Comparison of ENCODE assay signal across 36 cellular contexts in genomic region chr1:109338091-109338490, GRCh38. TPM values are rescaled to one million over a fixed set of nuclear protein-coding genes. Genes with fewer than 3 reads are reported as not detected.
"Had no signal": no experiment of that assay in that cellular context is flagged by ENCODE, and none has a peak within 500 bp of the region (broad histone marks: within the 10 kb centered on the region; RNA-seq: fewer than 3 reads in every experiment).

No MANE protein-coding gene starts in this region.

- H3K27ac ChIP-seq: adrenal gland, body of pancreas, coronary artery, foreskin keratinocyte, WERI-Rb-1 had no signal

- H3K36me3 Mint-ChIP-seq: activated CD4-positive, alpha-beta memory T cell treated with anti-CD3 and anti-CD28 coated beads for 36 hours; activated naive CD4-positive, alpha-beta T cell treated with anti-CD3 and anti-CD28 coated beads, Interleukin-2, amount 50 U/mL, for 24 hours had no signal

- H3K4me1 Mint-ChIP-seq: activated B cell treated with CpG ODN at 0.5 μM for 24 hours; activated CD4-positive, alpha-beta T cell treated with anti-CD3 and anti-CD28 coated beads for 36 hours; activated CD4-positive, alpha-beta T cell treated with anti-CD3 and anti-CD28 coated beads, Interleukin-2, amount 10 ng/mL, durations not matched to agents 24 days and 14 days; activated CD8-positive, alpha-beta memory T cell treated with anti-CD3 and anti-CD28 coated beads, Interleukin-2, amount 10 ng/mL, durations not matched to agents 7 days and 5 days; activated naive CD4-positive, alpha-beta T cell treated with anti-CD3 and anti-CD28 coated beads, Interleukin-2, amount 50 U/mL, for 24 hours; activated naive CD8-positive, alpha-beta T cell treated with anti-CD3 and anti-CD28 coated beads for 36 hours; activated naive CD8-positive, alpha-beta T cell treated with anti-CD3 and anti-CD28 coated beads, Interleukin-2, amount 50 U/mL, for 24 hours; endodermal cell; T-helper 17 cell had no signal

- H3K9me3 ChIP-seq: adrenal gland, body of pancreas had no signal

- ATAC-seq: activated CD4-positive, alpha-beta T cell treated with anti-CD3 and anti-CD28 coated beads for 36 hours; activated CD8-positive, alpha-beta memory T cell treated with anti-CD3 and anti-CD28 coated beads, Interleukin-2, amount 10 ng/mL, durations not matched to agents 7 days and 5 days; activated CD8-positive, alpha-beta T cell treated with anti-CD3 and anti-CD28 coated beads, Interleukin-2, amount 10 ng/mL, durations not matched to agents 7 days and 5 days; activated naive CD8-positive, alpha-beta T cell treated with anti-CD3 and anti-CD28 coated beads, Interleukin-2, amount 50 U/mL, for 24 hours; body of pancreas; esophagus mucosa; foreskin keratinocyte; T-helper 17 cell had no signal

- H3K4me3 Mint-ChIP-seq: activated B cell treated with CpG ODN at 0.5 μM for 24 hours; activated CD4-positive, alpha-beta memory T cell treated with anti-CD3 and anti-CD28 coated beads for 36 hours; activated CD4-positive, alpha-beta T cell treated with anti-CD3 and anti-CD28 coated beads for 36 hours; activated CD4-positive, alpha-beta T cell treated with anti-CD3 and anti-CD28 coated beads, Interleukin-2, amount 10 ng/mL, durations not matched to agents 24 days and 14 days; activated CD8-positive, alpha-beta memory T cell treated with anti-CD3 and anti-CD28 coated beads, Interleukin-2, amount 10 ng/mL, durations not matched to agents 7 days and 5 days; activated CD8-positive, alpha-beta T cell treated with anti-CD3 and anti-CD28 coated beads, Interleukin-2, amount 10 ng/mL, durations not matched to agents 7 days and 5 days; activated naive CD4-positive, alpha-beta T cell treated with anti-CD3 and anti-CD28 coated beads for 36 hours; activated naive CD4-positive, alpha-beta T cell treated with anti-CD3 and anti-CD28 coated beads, Interleukin-2, amount 50 U/mL, for 24 hours; activated naive CD8-positive, alpha-beta T cell treated with anti-CD3 and anti-CD28 coated beads for 36 hours; activated naive CD8-positive, alpha-beta T cell treated with anti-CD3 and anti-CD28 coated beads, Interleukin-2, amount 50 U/mL, for 24 hours; activated T-helper 1 cell treated with anti-CD3 and anti-CD28 coated beads, Interleukin-12 subunit alpha, Interleukin-12 subunit beta, Interleukin-2, Interleukin-4 antibody, amounts not matched to agents 30 ng/mL and 10 ng/mL and 1 ng/mL, durations not matched to agents 14 hours and 24 hours and 36 hours; dendritic cell treated with granulocyte-macrophage colony-stimulating factor and Interleukin-4, amounts not matched to agents 40 ng/mL and 50 ng/mL, for 4 days; endodermal cell; T-helper 17 cell; T-helper 2 cell treated with Interferon-gamma antibody and Interleukin-4, amounts not matched to agents 5 μg/mL and 100 μg/mL, for 36 hours had no signal

- H3K4me1 ChIP-seq: adrenal gland, body of pancreas had no signal

- H3K4me3 ChIP-seq: adrenal gland, body of pancreas, coronary artery, dorsolateral prefrontal cortex had no signal

- H3K27me3 Mint-ChIP-seq: activated B cell treated with CpG ODN at 0.5 μM for 24 hours; activated CD4-positive, alpha-beta T cell treated with anti-CD3 and anti-CD28 coated beads for 36 hours; activated CD8-positive, alpha-beta memory T cell treated with anti-CD3 and anti-CD28 coated beads, Interleukin-2, amount 10 ng/mL, durations not matched to agents 7 days and 5 days; activated naive CD4-positive, alpha-beta T cell treated with anti-CD3 and anti-CD28 coated beads, Interleukin-2, amount 50 U/mL, for 24 hours; activated naive CD8-positive, alpha-beta T cell treated with anti-CD3 and anti-CD28 coated beads for 36 hours; activated naive CD8-positive, alpha-beta T cell treated with anti-CD3 and anti-CD28 coated beads, Interleukin-2, amount 50 U/mL, for 24 hours; dendritic cell treated with granulocyte-macrophage colony-stimulating factor and Interleukin-4, amounts not matched to agents 40 ng/mL and 50 ng/mL, for 4 days had no signal

- H3K9me3 Mint-ChIP-seq: activated B cell treated with CpG ODN at 0.5 μM for 24 hours; activated CD4-positive, alpha-beta memory T cell treated with anti-CD3 and anti-CD28 coated beads for 36 hours; activated CD4-positive, alpha-beta T cell treated with anti-CD3 and anti-CD28 coated beads, Interleukin-2, amount 10 ng/mL, durations not matched to agents 24 days and 14 days; activated naive CD4-positive, alpha-beta T cell treated with anti-CD3 and anti-CD28 coated beads for 36 hours; activated naive CD8-positive, alpha-beta T cell treated with anti-CD3 and anti-CD28 coated beads for 36 hours; activated naive CD8-positive, alpha-beta T cell treated with anti-CD3 and anti-CD28 coated beads, Interleukin-2, amount 50 U/mL, for 24 hours; activated T-helper 1 cell treated with anti-CD3 and anti-CD28 coated beads, Interleukin-12 subunit alpha, Interleukin-12 subunit beta, Interleukin-2, Interleukin-4 antibody, amounts not matched to agents 30 ng/mL and 10 ng/mL and 1 ng/mL, durations not matched to agents 14 hours and 24 hours and 36 hours; activated T-helper 2 cell treated with anti-CD3 and anti-CD28 coated beads, Interferon-gamma antibody, Interleukin-2, Interleukin-4, amounts not matched to agents 10 μg/mL and 5 μg/mL and 100 μg/mL, durations not matched to agents 14 hours and 24 hours and 36 hours; dendritic cell treated with granulocyte-macrophage colony-stimulating factor and Interleukin-4, amounts not matched to agents 40 ng/mL and 50 ng/mL, for 4 days; endodermal cell; T-helper 2 cell treated with Interferon-gamma antibody and Interleukin-4, amounts not matched to agents 5 μg/mL and 100 μg/mL, for 36 hours had no signal

- DNase-seq: activated B cell treated with CpG ODN at 0.5 μM for 24 hours; activated CD4-positive, alpha-beta memory T cell treated with anti-CD3 and anti-CD28 coated beads for 36 hours; activated CD4-positive, alpha-beta T cell treated with anti-CD3 and anti-CD28 coated beads for 36 hours; activated CD4-positive, alpha-beta T cell treated with anti-CD3 and anti-CD28 coated beads, Interleukin-2, amount 10 ng/mL, durations not matched to agents 24 days and 14 days; activated CD4-positive, CD25-positive, alpha-beta regulatory T cell treated with anti-CD3 and anti-CD28 coated beads, Interleukin-2, amount 50 U/mL, for 72 hours; activated CD8-positive, alpha-beta memory T cell treated with anti-CD3 and anti-CD28 coated beads, Interleukin-2, amount 10 ng/mL, durations not matched to agents 7 days and 5 days; activated CD8-positive, alpha-beta memory T cell treated with anti-CD3 and anti-CD28 coated beads, Interleukin-2, amount 50 U/mL, for 4 hours; activated CD8-positive, alpha-beta T cell treated with anti-CD3 and anti-CD28 coated beads, Interleukin-2, amount 10 ng/mL, durations not matched to agents 7 days and 5 days; activated effector memory CD4-positive, alpha-beta T cell treated with anti-CD3 and anti-CD28 coated beads, Interleukin-2, amount 50 U/mL, for 16 hours; activated naive CD4-positive, alpha-beta T cell treated with anti-CD3 and anti-CD28 coated beads for 36 hours; activated naive CD8-positive, alpha-beta T cell treated with anti-CD3 and anti-CD28 coated beads for 36 hours; activated naive CD8-positive, alpha-beta T cell treated with anti-CD3 and anti-CD28 coated beads, Interleukin-2, amount 50 U/mL, for 24 hours; activated T-cell treated with anti-CD3 and anti-CD28 coated beads, Interleukin-2, amount 50 U/mL, for 1 hour; activated T-cell treated with anti-CD3 and anti-CD28 coated beads, Interleukin-2, amount 50 U/mL, for 48 hours; adrenal gland; amygdala; aorta; body of pancreas; effector memory CD4-positive, alpha-beta T cell; endodermal cell; foreskin keratinocyte; head of caudate nucleus; T-helper 1 cell; T-helper 17 cell; T1000; WERI-Rb-1 had no signal

- H3K27ac Mint-ChIP-seq: activated B cell treated with CpG ODN at 0.5 μM for 24 hours; activated CD4-positive, alpha-beta memory T cell treated with anti-CD3 and anti-CD28 coated beads for 36 hours; activated CD4-positive, alpha-beta T cell treated with anti-CD3 and anti-CD28 coated beads for 36 hours; activated CD4-positive, alpha-beta T cell treated with anti-CD3 and anti-CD28 coated beads, Interleukin-2, amount 10 ng/mL, durations not matched to agents 24 days and 14 days; activated CD8-positive, alpha-beta memory T cell treated with anti-CD3 and anti-CD28 coated beads, Interleukin-2, amount 10 ng/mL, durations not matched to agents 7 days and 5 days; activated CD8-positive, alpha-beta T cell treated with anti-CD3 and anti-CD28 coated beads, Interleukin-2, amount 10 ng/mL, durations not matched to agents 7 days and 5 days; activated naive CD4-positive, alpha-beta T cell treated with anti-CD3 and anti-CD28 coated beads for 36 hours; activated naive CD4-positive, alpha-beta T cell treated with anti-CD3 and anti-CD28 coated beads, Interleukin-2, amount 50 U/mL, for 24 hours; activated naive CD8-positive, alpha-beta T cell treated with anti-CD3 and anti-CD28 coated beads for 36 hours; activated naive CD8-positive, alpha-beta T cell treated with anti-CD3 and anti-CD28 coated beads, Interleukin-2, amount 50 U/mL, for 24 hours; activated T-helper 1 cell treated with anti-CD3 and anti-CD28 coated beads, Interleukin-12 subunit alpha, Interleukin-12 subunit beta, Interleukin-2, Interleukin-4 antibody, amounts not matched to agents 30 ng/mL and 10 ng/mL and 1 ng/mL, durations not matched to agents 14 hours and 24 hours and 36 hours; activated T-helper 2 cell treated with anti-CD3 and anti-CD28 coated beads, Interferon-gamma antibody, Interleukin-2, Interleukin-4, amounts not matched to agents 10 μg/mL and 5 μg/mL and 100 μg/mL, durations not matched to agents 14 hours and 24 hours and 36 hours; dendritic cell treated with granulocyte-macrophage colony-stimulating factor and Interleukin-4, amounts not matched to agents 40 ng/mL and 50 ng/mL, for 4 days; endodermal cell; T-helper 17 cell; T-helper 2 cell treated with Interferon-gamma antibody and Interleukin-4, amounts not matched to agents 5 μg/mL and 100 μg/mL, for 36 hours had no signal

- H3K27me3 ChIP-seq: adrenal gland, body of pancreas, dorsolateral prefrontal cortex, foreskin keratinocyte had no signal

RNA-seq across cellular contexts. Expression of gene MYBPHL, which starts 31.3 kb away (rescaled TPM):
- total RNA-seq: activated B cell treated with CpG ODN at 0.5 μM for 24 hours; activated CD4-positive, alpha-beta memory T cell treated with anti-CD3 and anti-CD28 coated beads for 36 hours; activated CD4-positive, alpha-beta T cell treated with anti-CD3 and anti-CD28 coated beads for 36 hours; activated CD4-positive, alpha-beta T cell treated with anti-CD3 and anti-CD28 coated beads, Interleukin-2, amount 10 ng/mL, durations not matched to agents 24 days and 14 days; activated CD8-positive, alpha-beta memory T cell treated with anti-CD3 and anti-CD28 coated beads for 36 hours; activated CD8-positive, alpha-beta memory T cell treated with anti-CD3 and anti-CD28 coated beads, Interleukin-2, amount 10 ng/mL, durations not matched to agents 7 days and 5 days; activated CD8-positive, alpha-beta T cell treated with anti-CD3 and anti-CD28 coated beads, Interleukin-2, amount 10 ng/mL, durations not matched to agents 7 days and 5 days; activated naive CD4-positive, alpha-beta T cell treated with anti-CD3 and anti-CD28 coated beads for 36 hours; activated naive CD8-positive, alpha-beta T cell treated with anti-CD3 and anti-CD28 coated beads for 36 hours; activated T-helper 1 cell treated with anti-CD3 and anti-CD28 coated beads, Interleukin-12 subunit alpha, Interleukin-12 subunit beta, Interleukin-2, Interleukin-4 antibody, amounts not matched to agents 30 ng/mL and 10 ng/mL and 1 ng/mL, durations not matched to agents 14 hours and 24 hours and 36 hours; activated T-helper 2 cell treated with anti-CD3 and anti-CD28 coated beads, Interferon-gamma antibody, Interleukin-2, Interleukin-4, amounts not matched to agents 10 μg/mL and 5 μg/mL and 100 μg/mL, durations not matched to agents 14 hours and 24 hours and 36 hours; aorta; body of pancreas; endodermal cell; epithelial cell of proximal tubule; T-helper 17 cell had no signal
- polyA plus RNA-seq: aorta had no signal

RNA-seq across cellular contexts. Expression of gene PSRC1, which starts 55.1 kb away (rescaled TPM):
- total RNA-seq: activated B cell treated with CpG ODN at 0.5 μM for 24 hours had no signal
